In the genomic region with DNA sequence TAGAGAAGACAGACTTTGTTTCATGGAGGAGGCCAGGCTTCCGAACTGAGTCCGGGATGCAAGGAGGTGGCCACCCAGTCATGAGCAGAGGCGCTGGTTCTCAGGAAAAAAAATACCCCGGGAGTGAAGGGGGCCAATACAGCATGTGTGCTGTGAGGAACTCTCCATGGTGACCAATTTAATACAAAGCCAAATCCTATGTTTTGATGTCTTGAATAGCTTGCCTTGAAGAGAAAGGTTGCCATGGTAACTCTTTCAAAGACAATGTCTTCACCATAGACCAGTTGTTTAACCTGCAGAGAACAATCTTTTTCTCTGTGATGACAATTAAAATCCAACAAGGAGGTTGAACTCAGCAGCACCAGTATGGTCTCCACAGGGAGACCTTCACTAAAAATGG, we compare ENCODE assay signal across 17 cellular contexts.
"Had no signal": no experiment of that assay in that cellular context is flagged by ENCODE, and none has a peak within 500 bp of the region (broad histone marks: within the 10 kb centered on the region; RNA-seq: fewer than 3 reads in every experiment).

No MANE protein-coding gene starts in this region.

- H3K36me3 Mint-ChIP-seq: activated naive CD8-positive, alpha-beta T cell treated with anti-CD3 and anti-CD28 coated beads for 36 hours had no signal

- H3K27ac Mint-ChIP-seq: activated CD8-positive, alpha-beta T cell treated with anti-CD3 and anti-CD28 coated beads for 36 hours; activated naive CD8-positive, alpha-beta T cell treated with anti-CD3 and anti-CD28 coated beads for 36 hours; activated T-cell treated with anti-CD3 and anti-CD28 coated beads, Interleukin-2, amount 50 U/mL, for 72 hours; naive B cell had no signal

- H3K27ac ChIP-seq: lower lobe of right lung, psoas muscle, sigmoid colon, VCaP had no signal

- H3K27me3 ChIP-seq: sigmoid colon had no signal

- H3K4me3 ChIP-seq: lower lobe of right lung, psoas muscle, sigmoid colon had no signal

- H3K36me3 ChIP-seq: lower lobe of right lung, sigmoid colon had no signal

- DNase-seq: activated CD8-positive, alpha-beta memory T cell treated with anti-CD3 and anti-CD28 coated beads, Interleukin-2, amount 50 U/mL, for 4 hours; activated CD8-positive, alpha-beta T cell treated with anti-CD3 and anti-CD28 coated beads for 36 hours; activated gamma-delta T cell treated with Interleukin-2 at 50 U/mL for 16 hours; activated naive CD8-positive, alpha-beta T cell treated with anti-CD3 and anti-CD28 coated beads for 36 hours; activated T-cell treated with anti-CD3 and anti-CD28 coated beads, Interleukin-2, amount 50 U/mL, for 72 hours; dermis blood vessel endothelial cell; lower lobe of right lung; midbrain; naive B cell; psoas muscle; sigmoid colon; stimulated activated CD4-positive, alpha-beta T cell treated with anti-CD3 and anti-CD28 coated beads, Interleukin-2, amount 100 ng/mL, for 24 hours; stimulated activated naive CD4-positive, alpha-beta T cell; substantia nigra; trophoblast cell had no signal

- ATAC-seq: activated CD8-positive, alpha-beta T cell treated with anti-CD3 and anti-CD28 coated beads for 36 hours; activated T-cell treated with anti-CD3 and anti-CD28 coated beads, Interleukin-2, amount 50 U/mL, for 72 hours; esophagus mucosa; lower lobe of right lung; psoas muscle had no signal

- H3K4me1 ChIP-seq: lower lobe of right lung, psoas muscle, sigmoid colon had no signal

- H3K4me1 Mint-ChIP-seq: activated naive CD8-positive, alpha-beta T cell treated with anti-CD3 and anti-CD28 coated beads for 36 hours; naive B cell had no signal

- H3K9me3 ChIP-seq: lower lobe of right lung had no signal

- H3K4me3 Mint-ChIP-seq: activated CD8-positive, alpha-beta T cell treated with anti-CD3 and anti-CD28 coated beads for 36 hours; activated naive CD8-positive, alpha-beta T cell treated with anti-CD3 and anti-CD28 coated beads for 36 hours; activated T-cell treated with anti-CD3 and anti-CD28 coated beads, Interleukin-2, amount 50 U/mL, for 72 hours; naive B cell had no signal
